In the genomic region with DNA sequence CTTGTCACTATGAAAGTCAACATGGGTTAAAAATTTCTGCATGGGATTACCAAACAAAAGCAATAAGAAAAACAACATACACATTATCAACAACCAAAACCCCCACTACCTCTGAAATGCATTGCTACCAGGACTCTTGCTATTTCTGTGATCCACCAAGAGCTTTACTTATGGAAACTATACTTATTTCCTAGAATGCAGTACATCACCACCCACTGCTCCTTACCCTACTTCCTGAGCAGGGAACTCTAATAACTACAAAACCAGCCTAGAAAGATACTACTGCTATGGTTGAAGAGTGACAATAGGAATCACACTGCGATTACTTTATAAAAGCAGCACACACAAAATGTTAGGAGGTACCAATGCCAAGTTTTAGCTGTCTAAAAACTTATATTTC, we compare ENCODE assay signal across 16 cellular contexts. TPM values are rescaled to one million over a fixed set of nuclear protein-coding genes. Genes with fewer than 3 reads are reported as not detected.
"Had no signal": no experiment of that assay in that cellular context is flagged by ENCODE, and none has a peak within 500 bp of the region (broad histone marks: within the 10 kb centered on the region; RNA-seq: fewer than 3 reads in every experiment).

No MANE protein-coding gene starts in this region.

- H3K27ac ChIP-seq: ascending aorta, colonic mucosa, psoas muscle had no signal

- DNase-seq: activated CD4-positive, alpha-beta T cell treated with anti-CD3 and anti-CD28 coated beads for 4 hours; activated CD8-positive, alpha-beta memory T cell treated with anti-CD3 and anti-CD28 coated beads, Interleukin-2, amount 50 U/mL, for 48 hours; activated CD8-positive, alpha-beta T cell treated with anti-CD3 and anti-CD28 coated beads for 36 hours; activated naive CD4-positive, alpha-beta T cell; activated naive CD8-positive, alpha-beta T cell treated with anti-CD3 and anti-CD28 coated beads, Interleukin-2, amount 50 U/mL, for 24 hours; colonic mucosa; kidney; left ventricle myocardium superior; psoas muscle; sigmoid colon; stimulated activated CD4-positive, alpha-beta T cell treated with anti-CD3 and anti-CD28 coated beads, Interleukin-12 subunit alpha, Interleukin-12 subunit beta, amount 100 ng/mL, for 4 hours; stimulated activated naive CD4-positive, alpha-beta T cell; T-helper 1 cell had no signal

- H3K36me3 ChIP-seq: ascending aorta, colonic mucosa, sigmoid colon had no signal

- H3K4me1 Mint-ChIP-seq: activated naive CD8-positive, alpha-beta T cell treated with anti-CD3 and anti-CD28 coated beads, Interleukin-2, amount 50 U/mL, for 24 hours had no signal

- H3K27me3 Mint-ChIP-seq: activated CD8-positive, alpha-beta T cell treated with anti-CD3 and anti-CD28 coated beads for 36 hours; activated naive CD8-positive, alpha-beta T cell treated with anti-CD3 and anti-CD28 coated beads, Interleukin-2, amount 50 U/mL, for 24 hours had no signal

- H3K4me3 Mint-ChIP-seq: activated CD8-positive, alpha-beta T cell treated with anti-CD3 and anti-CD28 coated beads for 36 hours; activated naive CD8-positive, alpha-beta T cell treated with anti-CD3 and anti-CD28 coated beads, Interleukin-2, amount 50 U/mL, for 24 hours; activated T-helper 1 cell treated with anti-CD3 and anti-CD28 coated beads, Interleukin-12 subunit alpha, Interleukin-12 subunit beta, Interleukin-2, Interleukin-4 antibody, amounts not matched to agents 30 ng/mL and 10 ng/mL and 1 ng/mL, durations not matched to agents 14 hours and 24 hours and 36 hours had no signal

- H3K27me3 ChIP-seq: ascending aorta, colonic mucosa, sigmoid colon had no signal

- H3K4me1 ChIP-seq: psoas muscle had no signal

- H3K9me3 Mint-ChIP-seq: activated naive CD8-positive, alpha-beta T cell treated with anti-CD3 and anti-CD28 coated beads, Interleukin-2, amount 50 U/mL, for 24 hours; activated T-helper 1 cell treated with anti-CD3 and anti-CD28 coated beads, Interleukin-12 subunit alpha, Interleukin-12 subunit beta, Interleukin-2, Interleukin-4 antibody, amounts not matched to agents 30 ng/mL and 10 ng/mL and 1 ng/mL, durations not matched to agents 14 hours and 24 hours and 36 hours had no signal

- ATAC-seq: activated CD8-positive, alpha-beta T cell treated with anti-CD3 and anti-CD28 coated beads for 36 hours; activated naive CD8-positive, alpha-beta T cell treated with anti-CD3 and anti-CD28 coated beads, Interleukin-2, amount 50 U/mL, for 24 hours; left ventricle myocardium superior; psoas muscle had no signal

- FAIRE-seq: endothelial cell of umbilical vein, kidney had no signal

- H3K27ac Mint-ChIP-seq: activated CD8-positive, alpha-beta T cell treated with anti-CD3 and anti-CD28 coated beads for 36 hours; activated naive CD8-positive, alpha-beta T cell treated with anti-CD3 and anti-CD28 coated beads, Interleukin-2, amount 50 U/mL, for 24 hours; activated T-helper 1 cell treated with anti-CD3 and anti-CD28 coated beads, Interleukin-12 subunit alpha, Interleukin-12 subunit beta, Interleukin-2, Interleukin-4 antibody, amounts not matched to agents 30 ng/mL and 10 ng/mL and 1 ng/mL, durations not matched to agents 14 hours and 24 hours and 36 hours had no signal

- H3K4me3 ChIP-seq: ascending aorta, colonic mucosa, psoas muscle, sigmoid colon had no signal

- H3K9me3 ChIP-seq: ascending aorta, colonic mucosa, psoas muscle, sigmoid colon had no signal

RNA-seq across cellular contexts. Expression of gene LURAP1L, which starts 22.2 kb away (rescaled TPM):
- total RNA-seq: activated CD8-positive, alpha-beta T cell treated with anti-CD3 and anti-CD28 coated beads for 36 hours; activated T-helper 1 cell treated with anti-CD3 and anti-CD28 coated beads, Interleukin-12 subunit alpha, Interleukin-12 subunit beta, Interleukin-2, Interleukin-4 antibody, amounts not matched to agents 30 ng/mL and 10 ng/mL and 1 ng/mL, durations not matched to agents 14 hours and 24 hours and 36 hours had no signal
